Comparison of ENCODE assay signal across 2 cellular contexts in the genomic region with DNA sequence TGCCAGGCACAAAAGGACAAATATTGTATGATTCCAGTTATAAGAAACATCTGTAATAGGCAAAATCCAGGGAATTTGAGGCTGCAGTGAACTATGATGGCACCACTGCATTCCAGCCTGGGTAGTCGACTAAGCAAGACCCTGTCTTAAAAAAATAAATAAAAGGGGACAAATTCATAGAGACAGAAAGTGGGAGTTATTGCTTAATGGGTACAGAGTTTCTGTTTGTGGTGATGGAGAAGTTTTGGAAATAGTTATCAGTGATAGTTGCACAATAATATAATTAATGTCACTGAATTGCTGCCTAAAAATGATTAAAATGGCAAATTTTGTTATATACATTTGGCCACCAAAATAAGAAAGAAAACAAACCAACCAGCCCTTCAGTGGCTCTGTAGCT.
TF ChIP-seq lines count a peak whose summit lies in the region.

No MANE protein-coding gene starts in this region.

TF ChIP-seq in HCT116, 20 proteins besides CTCF, POLR2A, EP300 and RAD21:
- TF ChIP-seq ZFX (IDR thresholded peaks at IDR 0.05), result no peak
- TF ChIP-seq ELF1 (IDR thresholded peaks at IDR 0.05; ENCODE audit: borderline replicate concordance, low read depth), result no peak
- TF ChIP-seq EGR1 (IDR thresholded peaks at IDR 0.05; ENCODE audit: low read depth), result no peak
- no peak for TF ChIP-seq YY1 (IDR thresholded peaks at IDR 0.05; ENCODE audit: extremely low read depth, insufficient replicate concordance, low read depth, low read length)
- no peak for TF ChIP-seq CEBPB (IDR thresholded peaks at IDR 0.05; ENCODE audit: low read depth)
- TF ChIP-seq CBX3 (IDR thresholded peaks at IDR 0.05; ENCODE audit: low read depth), result no peak
- TF ChIP-seq, protein P1, sequence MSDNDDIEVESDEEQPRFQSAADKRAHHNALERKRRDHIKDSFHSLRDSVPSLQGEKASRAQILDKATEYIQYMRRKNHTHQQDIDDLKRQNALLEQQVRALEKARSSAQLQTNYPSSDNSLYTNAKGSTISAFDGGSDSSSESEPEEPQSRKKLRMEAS (IDR thresholded peaks at IDR 0.05), result no peak
- no peak for TF ChIP-seq EZH2phosphoT487 (IDR thresholded peaks at IDR 0.05; ENCODE audit: borderline replicate concordance)
- TF ChIP-seq SIN3A (IDR thresholded peaks at IDR 0.05; ENCODE audit: low read depth), result no peak
- TF ChIP-seq, protein P2, sequence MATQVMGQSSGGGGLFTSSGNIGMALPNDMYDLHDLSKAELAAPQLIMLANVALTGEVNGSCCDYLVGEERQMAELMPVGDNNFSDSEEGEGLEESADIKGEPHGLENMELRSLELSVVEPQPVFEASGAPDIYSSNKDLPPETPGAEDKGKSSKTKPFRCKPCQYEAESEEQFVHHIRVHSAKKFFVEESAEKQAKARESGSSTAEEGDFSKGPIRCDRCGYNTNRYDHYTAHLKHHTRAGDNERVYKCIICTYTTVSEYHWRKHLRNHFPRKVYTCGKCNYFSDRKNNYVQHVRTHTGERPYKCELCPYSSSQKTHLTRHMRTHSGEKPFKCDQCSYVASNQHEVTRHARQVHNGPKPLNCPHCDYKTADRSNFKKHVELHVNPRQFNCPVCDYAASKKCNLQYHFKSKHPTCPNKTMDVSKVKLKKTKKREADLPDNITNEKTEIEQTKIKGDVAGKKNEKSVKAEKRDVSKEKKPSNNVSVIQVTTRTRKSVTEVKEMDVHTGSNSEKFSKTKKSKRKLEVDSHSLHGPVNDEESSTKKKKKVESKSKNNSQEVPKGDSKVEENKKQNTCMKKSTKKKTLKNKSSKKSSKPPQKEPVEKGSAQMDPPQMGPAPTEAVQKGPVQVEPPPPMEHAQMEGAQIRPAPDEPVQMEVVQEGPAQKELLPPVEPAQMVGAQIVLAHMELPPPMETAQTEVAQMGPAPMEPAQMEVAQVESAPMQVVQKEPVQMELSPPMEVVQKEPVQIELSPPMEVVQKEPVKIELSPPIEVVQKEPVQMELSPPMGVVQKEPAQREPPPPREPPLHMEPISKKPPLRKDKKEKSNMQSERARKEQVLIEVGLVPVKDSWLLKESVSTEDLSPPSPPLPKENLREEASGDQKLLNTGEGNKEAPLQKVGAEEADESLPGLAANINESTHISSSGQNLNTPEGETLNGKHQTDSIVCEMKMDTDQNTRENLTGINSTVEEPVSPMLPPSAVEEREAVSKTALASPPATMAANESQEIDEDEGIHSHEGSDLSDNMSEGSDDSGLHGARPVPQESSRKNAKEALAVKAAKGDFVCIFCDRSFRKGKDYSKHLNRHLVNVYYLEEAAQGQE (IDR thresholded peaks at IDR 0.05; ENCODE audit: low read depth), result no peak
- TF ChIP-seq JUND (IDR thresholded peaks at IDR 0.05), result no peak
- TF ChIP-seq TCF7L2 (IDR thresholded peaks at IDR 0.05; ENCODE audit: borderline replicate concordance, extremely low read depth, insufficient read depth, insufficient read length), result no peak
- TF ChIP-seq, protein P3, sequence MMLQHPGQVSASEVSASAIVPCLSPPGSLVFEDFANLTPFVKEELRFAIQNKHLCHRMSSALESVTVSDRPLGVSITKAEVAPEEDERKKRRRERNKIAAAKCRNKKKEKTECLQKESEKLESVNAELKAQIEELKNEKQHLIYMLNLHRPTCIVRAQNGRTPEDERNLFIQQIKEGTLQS (IDR thresholded peaks at IDR 0.05), result no peak
- TF ChIP-seq EZH2 (IDR thresholded peaks at IDR 0.05), result no peak

TF ChIP-seq in K562, 482 proteins besides CTCF, POLR2A, EP300 and RAD21:
- TF ChIP-seq ZNF24 (IDR thresholded peaks at IDR 0.05) (no peak), ARID1B (IDR thresholded peaks at IDR 0.05) (no peak), CEBPB (tag; IDR thresholded peaks at IDR 0.05) (peak; percentile 77), CEBPG (CRISPR knock-in tag; IDR thresholded peaks at IDR 0.05) (no peak), CEBPG (tag; conservative IDR thresholded peaks at IDR 0.05 in 1 of 2, IDR thresholded peaks at IDR 0.05 in 1 of 2) (peak; percentile 26 to 77; a peak in 3 of 4 replicates), KLF10 (CRISPR knock-in tag; IDR thresholded peaks at IDR 0.05) (no peak)
- TF ChIP-seq, protein P4, sequence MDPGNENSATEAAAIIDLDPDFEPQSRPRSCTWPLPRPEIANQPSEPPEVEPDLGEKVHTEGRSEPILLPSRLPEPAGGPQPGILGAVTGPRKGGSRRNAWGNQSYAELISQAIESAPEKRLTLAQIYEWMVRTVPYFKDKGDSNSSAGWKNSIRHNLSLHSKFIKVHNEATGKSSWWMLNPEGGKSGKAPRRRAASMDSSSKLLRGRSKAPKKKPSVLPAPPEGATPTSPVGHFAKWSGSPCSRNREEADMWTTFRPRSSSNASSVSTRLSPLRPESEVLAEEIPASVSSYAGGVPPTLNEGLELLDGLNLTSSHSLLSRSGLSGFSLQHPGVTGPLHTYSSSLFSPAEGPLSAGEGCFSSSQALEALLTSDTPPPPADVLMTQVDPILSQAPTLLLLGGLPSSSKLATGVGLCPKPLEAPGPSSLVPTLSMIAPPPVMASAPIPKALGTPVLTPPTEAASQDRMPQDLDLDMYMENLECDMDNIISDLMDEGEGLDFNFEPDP (CRISPR knock-in tag; IDR thresholded peaks at IDR 0.05), result no peak
- TF ChIP-seq, protein P5, sequence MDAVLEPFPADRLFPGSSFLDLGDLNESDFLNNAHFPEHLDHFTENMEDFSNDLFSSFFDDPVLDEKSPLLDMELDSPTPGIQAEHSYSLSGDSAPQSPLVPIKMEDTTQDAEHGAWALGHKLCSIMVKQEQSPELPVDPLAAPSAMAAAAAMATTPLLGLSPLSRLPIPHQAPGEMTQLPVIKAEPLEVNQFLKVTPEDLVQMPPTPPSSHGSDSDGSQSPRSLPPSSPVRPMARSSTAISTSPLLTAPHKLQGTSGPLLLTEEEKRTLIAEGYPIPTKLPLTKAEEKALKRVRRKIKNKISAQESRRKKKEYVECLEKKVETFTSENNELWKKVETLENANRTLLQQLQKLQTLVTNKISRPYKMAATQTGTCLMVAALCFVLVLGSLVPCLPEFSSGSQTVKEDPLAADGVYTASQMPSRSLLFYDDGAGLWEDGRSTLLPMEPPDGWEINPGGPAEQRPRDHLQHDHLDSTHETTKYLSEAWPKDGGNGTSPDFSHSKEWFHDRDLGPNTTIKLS (IDR thresholded peaks at IDR 0.05; ENCODE audit: borderline replicate concordance, low read depth), result no peak
